ENCODE assay signal across 9 cellular contexts in the genomic region with DNA sequence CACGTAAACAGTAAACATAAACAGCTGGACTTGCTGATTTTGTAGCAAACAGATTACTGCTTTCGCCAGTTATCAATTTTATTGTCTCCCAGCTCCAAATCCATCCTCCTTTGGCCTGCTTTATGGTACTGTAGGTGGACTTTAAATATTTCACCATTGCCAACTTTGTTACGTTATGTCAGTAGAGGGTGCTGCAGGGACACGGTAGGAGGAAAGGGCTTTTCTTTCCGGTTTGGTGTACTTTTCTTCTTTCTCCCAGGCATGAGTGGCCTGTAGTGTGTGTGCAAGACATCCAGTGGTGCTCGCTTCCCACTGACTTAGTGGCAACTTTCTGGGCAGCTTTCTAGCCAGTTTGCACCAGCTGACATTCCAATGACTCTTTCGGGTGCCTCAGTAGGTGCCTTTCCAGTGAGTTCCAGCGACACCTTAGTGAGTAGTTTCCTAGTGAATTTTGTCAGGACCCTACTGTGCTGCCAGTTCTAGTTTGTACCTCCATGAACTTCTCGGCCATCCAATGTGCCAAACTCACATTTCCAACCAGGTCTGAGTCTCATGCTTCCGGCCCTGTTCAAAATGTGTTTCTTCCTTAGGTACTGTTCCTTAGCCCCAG.
A peak's percentile ranks its signal among the peaks of the same experiment; 100 is the strongest.
DNase-seq lines count a peak whose midpoint lies in the region; ATAC-seq and TF ChIP-seq lines count a peak whose summit lies in the region.
"Had no signal": no experiment of that assay in that cellular context is flagged by ENCODE, and none has a peak within 500 bp of the region (broad histone marks: within the 10 kb centered on the region; RNA-seq: fewer than 3 reads in every experiment).

No MANE protein-coding gene starts in this region.

- no peaks in the 10 kb centered on the region for H3K36me3 Mint-ChIP-seq in brain
- H3K36me3 Mint-ChIP-seq in naive thymus-derived CD4-positive, alpha-beta T cell, result no peaks in the 10 kb centered on the region
- H3K36me3 Mint-ChIP-seq: CD4-positive, CD25-positive, alpha-beta regulatory T cell had no signal

- TF ChIP-seq CTCF in brain (conservative IDR thresholded peaks at IDR 0.05), result peak; percentile 58 to 74

- no peak overlapping the region for H3K9ac ChIP-seq in neuronal stem cell (ENCODE audit: low read depth, low read length, poor library complexity)

- H3K79me1 ChIP-seq in neuronal stem cell (ENCODE audit: low read depth, low read length), result no peaks in the 10 kb centered on the region

- no peak overlapping the region for H3K18ac ChIP-seq in neuronal stem cell (ENCODE audit: low read length)

- H3K4me3 Mint-ChIP-seq in brain, result no peak overlapping the region
- H3K4me3 Mint-ChIP-seq in naive thymus-derived CD4-positive, alpha-beta T cell, result no peak overlapping the region
- H3K4me3 Mint-ChIP-seq: CD4-positive, CD25-positive, alpha-beta regulatory T cell had no signal

- CTCF ChIA-PET in naive thymus-derived CD4-positive, alpha-beta T cell (lab: Charles Lee), result no interaction called here

- H2BK15ac ChIP-seq in neuronal stem cell (ENCODE audit: low read length), result no peak overlapping the region

- H4K91ac ChIP-seq in neuronal stem cell (ENCODE audit: low read depth, low read length, poor library complexity), result no peak overlapping the region

- ATAC-seq in HG03039 (IDR thresholded peaks at IDR 0.05; ENCODE audit: unreplicated experiment), result peak; percentile 65
- ATAC-seq in naive thymus-derived CD4-positive, alpha-beta T cell, result no peak

- H3K4me2 ChIP-seq in neuronal stem cell (ENCODE audit: insufficient read depth, low read length, poor library complexity, severe bottlenecking), result no peak overlapping the region

- no peak overlapping the region for H2BK120ac ChIP-seq in neuronal stem cell (ENCODE audit: low read depth, low read length)

- no peak overlapping the region for H2AK5ac ChIP-seq in neuronal stem cell (ENCODE audit: low read depth, low read length)

- H3K4ac ChIP-seq in neuronal stem cell (ENCODE audit: low read length), result no peak overlapping the region

- no peaks in the 10 kb centered on the region for H3K27me3 ChIP-seq in neuronal stem cell (ENCODE audit: control insufficient read depth in 3 of 3, insufficient read depth in 3 of 3, low read depth in 1 of 3, low read length in 3 of 3)
- no peaks in the 10 kb centered on the region for H3K27me3 ChIP-seq in naive thymus-derived CD4-positive, alpha-beta T cell (ENCODE audit: control insufficient read depth in 2 of 2, insufficient read depth in 2 of 2, low read length in 2 of 2)

- H3K27me3 Mint-ChIP-seq in brain, result no peaks in the 10 kb centered on the region
- no peaks in the 10 kb centered on the region for H3K27me3 Mint-ChIP-seq in naive thymus-derived CD4-positive, alpha-beta T cell
- H3K27me3 Mint-ChIP-seq: CD4-positive, CD25-positive, alpha-beta regulatory T cell had no signal

- H3K4me1 Mint-ChIP-seq in brain, result no peaks in the 10 kb centered on the region
- no peaks in the 10 kb centered on the region for H3K4me1 Mint-ChIP-seq in naive thymus-derived CD4-positive, alpha-beta T cell
- H3K4me1 Mint-ChIP-seq: CD4-positive, CD25-positive, alpha-beta regulatory T cell had no signal

- H2BK12ac ChIP-seq in neuronal stem cell (ENCODE audit: low read length), result no peak overlapping the region

- intact Hi-C loops in naive thymus-derived CD4-positive, alpha-beta T cell (cut with micrococcal nuclease), result loop anchor here in 1 of 2 donors (5.0 kb wide), 1 partner anchor 1789 kb away; no protein-coding TSS in a partner anchor

- H3K9me3 ChIP-seq in neuronal stem cell (replicated peaks in 1 of 2; ENCODE audit: control insufficient read depth in 2 of 2, insufficient read depth in 1 of 2, low read depth in 1 of 2, low read length in 2 of 2), result no peaks in the 10 kb centered on the region
- H3K9me3 ChIP-seq in naive thymus-derived CD4-positive, alpha-beta T cell (ENCODE audit: control insufficient read depth in 2 of 3, low read length in 3 of 3), result peaks cover 0 to 6% (median 0%) of the 10 kb centered on the region in 3 experiments

- no peaks in the 10 kb centered on the region for H3K4me1 ChIP-seq in neuronal stem cell (ENCODE audit: control insufficient read depth in 2 of 2, insufficient read depth in 1 of 2, low read depth in 1 of 2, low read length in 2 of 2)
- H3K4me1 ChIP-seq in naive thymus-derived CD4-positive, alpha-beta T cell (ENCODE audit: control insufficient read depth in 2 of 2, insufficient read depth in 2 of 2, low read length in 2 of 2), result no peaks in the 10 kb centered on the region

- H2BK5ac ChIP-seq in neuronal stem cell (ENCODE audit: low read length), result no peak overlapping the region

- no peak overlapping the region for H3K27ac ChIP-seq in neuronal stem cell (replicated peaks; ENCODE audit: low read length)
- H3K27ac ChIP-seq in naive thymus-derived CD4-positive, alpha-beta T cell (ENCODE audit: low read depth, low read length), result no peak overlapping the region

- no peaks in the 10 kb centered on the region for H3K36me3 ChIP-seq in neuronal stem cell (replicated peaks in 1 of 2; ENCODE audit: control insufficient read depth in 2 of 2, insufficient read depth in 2 of 2, low read length in 2 of 2)
- no peaks in the 10 kb centered on the region for H3K36me3 ChIP-seq in naive thymus-derived CD4-positive, alpha-beta T cell (ENCODE audit: control insufficient read depth in 2 of 3, insufficient read depth in 3 of 3, low read length in 3 of 3)

- H3K27ac Mint-ChIP-seq in brain, result peak overlapping the region in 1 of 5 experiments; percentile 8
- H3K27ac Mint-ChIP-seq in naive thymus-derived CD4-positive, alpha-beta T cell, result no peak overlapping the region
- H3K27ac Mint-ChIP-seq: CD4-positive, CD25-positive, alpha-beta regulatory T cell had no signal

- H3K4me3 ChIP-seq in neuronal stem cell (ENCODE audit: low read length in 2 of 2), result no peak overlapping the region
- H3K4me3 ChIP-seq in naive thymus-derived CD4-positive, alpha-beta T cell (ENCODE audit: low read length), result no peak overlapping the region

- WGBS in neuronal stem cell (ENCODE audit: extremely low coverage in 2 of 2, insufficient read length in 2 of 2, insufficient replicate concordance in 1 of 2), 2 donors, result no CpG with 5 or more reads among the region's 10 CpGs

- H3K9me3 Mint-ChIP-seq in brain, result peaks cover 22 to 77% (median 38%) of the 10 kb centered on the region in 5 experiments
- peaks cover 0 to 36% (median 18%) of the 10 kb centered on the region in 11 donors for H3K9me3 Mint-ChIP-seq in naive thymus-derived CD4-positive, alpha-beta T cell

- H2AFZ ChIP-seq in neuronal stem cell (ENCODE audit: low read length), result peak overlapping the region; percentile 13

- POLR2A ChIA-PET in naive thymus-derived CD4-positive, alpha-beta T cell (lab: Charles Lee), result no interaction called here

- peak; percentile 59 for DNase-seq in SIG-M5 treated with dmso at 0.1 percent for 504 hours (lab: John Stamatoyannopoulos, UW; ENCODE audit: unreplicated experiment)
- DNase-seq in SIG-M5 (lab: John Stamatoyannopoulos, UW), result no peak
- DNase-seq in NCI-H345 treated with DMSO at 0.1 percent for 48 hours (lab: John Stamatoyannopoulos, UW; ENCODE audit: unreplicated experiment), result peak; percentile 30
- DNase-seq in neuronal stem cell (ENCODE audit: low spot score), result peak; percentile 45
- DNase-seq in activated CD4-positive, alpha-beta T cell treated with anti-CD3 and anti-CD28 coated beads, Interleukin-2, amount 50 U/mL, for 1 hour, result no peak
- DNase-seq in naive thymus-derived CD4-positive, alpha-beta T cell, result no peak
- DNase-seq: CD4-positive, CD25-positive, alpha-beta regulatory T cell had no signal

- H3K23ac ChIP-seq in neuronal stem cell (ENCODE audit: low read depth, low read length, poor library complexity), result no peak overlapping the region

- no peak overlapping the region for H3K14ac ChIP-seq in neuronal stem cell (ENCODE audit: low read length)

- no peak overlapping the region for H4K8ac ChIP-seq in neuronal stem cell (ENCODE audit: low read depth, low read length)

Comparison
In these comparisons a context has a peak if more than half of its experiments do, and no peak if none do; other contexts are left out.
1. DNase-seq: peak in SIG-M5 treated with dmso at 0.1 percent for 504 hours (single experiment), NCI-H345 treated with DMSO at 0.1 percent for 48 hours (single experiment) and neuronal stem cell (single experiment); none in SIG-M5 (single experiment), activated CD4-positive, alpha-beta T cell treated with anti-CD3 and anti-CD28 coated beads, Interleukin-2, amount 50 U/mL, for 1 hour (single experiment) and naive thymus-derived CD4-positive, alpha-beta T cell (0 of 9).